ENCODE assay signal across 8 cellular contexts in genomic region chr6:33205172-33206026, GRCh38. TPM values are rescaled to one million over a fixed set of nuclear protein-coding genes. Genes with fewer than 3 reads are reported as not detected.
DNase-seq lines count a peak whose midpoint lies in the region; ATAC-seq and TF ChIP-seq lines count a peak whose summit lies in the region.

No MANE protein-coding gene starts in this region.

- TF ChIP-seq EP300 in ovary (IDR thresholded peaks at IDR 0.05), result no peak

- ATAC-seq in T-helper 17 cell (no peak), GM19023 (IDR thresholded peaks at IDR 0.05; ENCODE audit: unreplicated experiment) (no peak), HG02870 (IDR thresholded peaks at IDR 0.05; ENCODE audit: unreplicated experiment) (no peak)

- 51 to 56% (median 53%) methylated on average over 18 of the region's 18 CpGs for WGBS in ovary, 3 donors

- no peak for TF ChIP-seq CTCF in ovary (IDR thresholded peaks at IDR 0.05)

- H3K4me3 ChIP-seq in ovary, result peak overlapping the region; percentile 57

- H3K4me1 ChIP-seq in ovary (ENCODE audit: insufficient read depth), result peaks cover 31% of the 10 kb centered on the region

- peaks cover 61% of the 10 kb centered on the region for H3K4me1 Mint-ChIP-seq in T-helper 17 cell

- peak; percentile 45 to 50 (median 46) for DNase-seq in stimulated activated CD4-positive, alpha-beta T cell treated with anti-CD3 and anti-CD28 coated beads, Interleukin-12 subunit alpha, Interleukin-12 subunit beta, amount 100 ng/mL, for 48 hours (ENCODE audit: low read depth in 2 of 3, low spot score in 1 of 3)
- DNase-seq in stimulated activated CD4-positive, alpha-beta T cell treated with anti-CD3 and anti-CD28 coated beads, Interleukin-4, amount 100 ng/mL, for 1 hour, result no peak
- DNase-seq in T-helper 17 cell, result no peak
- peak; percentile 2 for DNase-seq in epidermal melanocyte (ENCODE audit: insufficient read length, low spot score)
- no peak for DNase-seq in ovary
- DNase-seq in iPS-NIHi11 (ENCODE audit: low spot score), result no peak

- H3K27me3 Mint-ChIP-seq in T-helper 17 cell, result no peaks in the 10 kb centered on the region

- H3K27ac Mint-ChIP-seq in T-helper 17 cell, result peak overlapping the region; percentile 77

- peak overlapping the region; percentile 93 for H3K4me3 Mint-ChIP-seq in T-helper 17 cell

- no peaks in the 10 kb centered on the region for H3K36me3 ChIP-seq in ovary

- no peak overlapping the region for H3K27ac ChIP-seq in ovary

- intact Hi-C loops in ovary (cut with DNase I), result no loop called here

- H3K27me3 ChIP-seq in ovary, result no peaks in the 10 kb centered on the region

- TF ChIP-seq POLR2A in ovary (IDR thresholded peaks at IDR 0.05), result no peak

- H3K9me3 ChIP-seq in T-helper 17 cell (ENCODE audit: control insufficient read depth, low read length, poor library complexity, severe bottlenecking) (no peaks in the 10 kb centered on the region), ovary (no peaks in the 10 kb centered on the region)

- peaks cover 9% of the 10 kb centered on the region for H3K36me3 Mint-ChIP-seq in T-helper 17 cell (ENCODE audit: low read depth)

RNA-seq across cellular contexts. Expression of gene HSD17B8, which starts 0.9 kb away (rescaled TPM):
- total RNA-seq in T-helper 17 cell (10 to 100 TPM in 1 of 2 donors, 1 to 10 TPM in 1; 7.6 to 11.9 TPM), ovary (10 to 100 TPM in 2 of 7 donors, 1 to 10 TPM in 5; 4.0 to 18.4 (median 7.7) TPM)
- 10 to 100 TPM in 1 of 2 donors, 1 to 10 TPM in 1; 9.4 to 10.3 TPM for polyA plus RNA-seq in ovary

RNA-seq across cellular contexts. Expression of gene RING1, which starts 2.9 kb away (rescaled TPM):
- total RNA-seq in T-helper 17 cell (10 to 100 TPM; 27.9 to 28.2 TPM), ovary (10 to 100 TPM; 20.7 to 70.6 (median 52.3) TPM)
- polyA plus RNA-seq in ovary, result 10 to 100 TPM; 37.3 to 51.7 TPM

RNA-seq across cellular contexts. Expression of gene SLC39A7, which starts 4.7 kb away (rescaled TPM):
- 10 to 100 TPM; 22.4 to 25.8 TPM for total RNA-seq in T-helper 17 cell
- total RNA-seq in ovary, result 10 to 100 TPM; 27.4 to 73.7 (median 61.2) TPM
- 10 to 100 TPM; 54.0 to 80.0 TPM for polyA plus RNA-seq in ovary

RNA-seq across cellular contexts. Expression of gene RXRB, which starts 4.9 kb away (rescaled TPM):
- total RNA-seq in T-helper 17 cell, result 10 to 100 TPM; 51.0 to 64.4 TPM
- total RNA-seq in ovary, result 10 to 100 TPM; 19.8 to 54.0 (median 48.5) TPM
- polyA plus RNA-seq in ovary, result 10 to 100 TPM; 40.9 to 42.1 TPM

RNA-seq across cellular contexts. Expression of gene COL11A2, which starts 13.1 kb away (rescaled TPM):
- total RNA-seq in T-helper 17 cell (under 1 TPM; 0.52 to 0.89 TPM), ovary (1 to 10 TPM in 2 of 7 donors, under 1 TPM in 5; 0.53 to 1.2 (median 0.92) TPM)
- polyA plus RNA-seq in ovary, result under 1 TPM; 0.52 to 0.96 TPM

Comparison
In these comparisons a context has a peak if more than half of its experiments do, and no peak if none do; other contexts are left out.
1. DNase-seq: peak in stimulated activated CD4-positive, alpha-beta T cell treated with anti-CD3 and anti-CD28 coated beads, Interleukin-12 subunit alpha, Interleukin-12 subunit beta, amount 100 ng/mL, for 48 hours (3 of 3) and epidermal melanocyte (single experiment); none in stimulated activated CD4-positive, alpha-beta T cell treated with anti-CD3 and anti-CD28 coated beads, Interleukin-4, amount 100 ng/mL, for 1 hour (single experiment), T-helper 17 cell (0 of 3), ovary (0 of 5) and iPS-NIHi11 (single experiment).